Comparison of ENCODE assay signal across 8 cellular contexts in the genomic region with DNA sequence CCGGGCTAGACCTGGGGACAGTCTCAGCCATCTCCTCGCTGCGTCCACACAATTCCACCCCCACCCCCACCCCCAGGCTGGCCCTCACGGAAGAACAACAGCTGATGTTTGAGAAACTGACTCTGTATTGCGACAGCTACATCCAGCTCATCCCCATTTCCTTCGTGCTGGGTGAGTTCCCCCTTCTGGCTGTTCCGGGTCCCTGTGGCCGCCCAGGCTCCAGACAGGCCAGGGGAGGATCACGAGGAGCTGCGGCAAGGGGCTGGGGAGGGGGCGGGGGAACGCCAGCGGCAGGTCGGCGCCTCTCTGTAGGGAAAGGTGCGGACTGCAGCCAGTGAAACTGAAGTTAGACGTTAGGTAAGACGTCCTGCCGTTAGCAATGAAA. TPM values are rescaled to one million over a fixed set of nuclear protein-coding genes. Genes with fewer than 3 reads are reported as not detected.
DNase-seq lines count a peak whose midpoint lies in the region; ATAC-seq and TF ChIP-seq lines count a peak whose summit lies in the region.

No MANE protein-coding gene starts in this region.

- H3K4me1 ChIP-seq in endodermal cell (ENCODE audit: control insufficient read depth, insufficient read depth, low read length) (no peaks in the 10 kb centered on the region), lower lobe of right lung (peaks cover 28% of the 10 kb centered on the region), thoracic aorta (ENCODE audit: control insufficient read depth in 1 of 2, low read depth in 2 of 2) (peaks cover 0 to 18% of the 10 kb centered on the region in 2 donors)

- H3K27me3 Mint-ChIP-seq in CD14-positive monocyte (ENCODE audit: low read depth in 3 of 3) (peaks cover 0 to 3% (median 1%) of the 10 kb centered on the region in 3 donors), endodermal cell (ENCODE audit: insufficient read depth) (peaks cover 30% of the 10 kb centered on the region)

- no peaks in the 10 kb centered on the region for H3K9me3 ChIP-seq in endodermal cell (ENCODE audit: control insufficient read depth, low read length)
- no peaks in the 10 kb centered on the region for H3K9me3 ChIP-seq in lower lobe of right lung
- H3K9me3 ChIP-seq in thoracic aorta: no peaks in the 10 kb centered on the region

- H3K36me3 ChIP-seq in endodermal cell (ENCODE audit: control insufficient read depth, insufficient read depth, low read length): no peaks in the 10 kb centered on the region
- peaks cover 13% of the 10 kb centered on the region for H3K36me3 ChIP-seq in lower lobe of right lung
- H3K36me3 ChIP-seq in thoracic aorta: no peaks in the 10 kb centered on the region

- intact Hi-C loops in CD14-positive monocyte (cut with micrococcal nuclease) (loop anchor here (1.0 to 5.0 kb wide), 2 partner anchors 9 to 148 kb away; no protein-coding TSS in a partner anchor), lower lobe of right lung (cut with DNase I) (no loop called here)

- no peak overlapping the region for H3K9ac ChIP-seq in endodermal cell (ENCODE audit: extremely low read depth, low read length, poor library complexity, severe bottlenecking)

- H3K4me3 Mint-ChIP-seq in CD14-positive monocyte (peak overlapping the region; percentile 82 to 85), endodermal cell (peak overlapping the region; percentile 26)

- H3K27ac ChIP-seq in endodermal cell (ENCODE audit: low read depth, low read length) (no peak overlapping the region), lower lobe of right lung (peak overlapping the region; percentile 90), thoracic aorta (peak overlapping the region; percentile 8 to 15)

- no peak overlapping the region for H3K4me3 ChIP-seq in endodermal cell (ENCODE audit: low read length)
- H3K4me3 ChIP-seq in lower lobe of right lung: peak overlapping the region; percentile 57
- H3K4me3 ChIP-seq in thoracic aorta: peak overlapping the region; percentile 69

- ATAC-seq in lower lobe of right lung (peak; percentile 82 to 90), thoracic aorta (ENCODE audit: insufficient number of reproducible peaks, low FRiP score, low read depth) (no peak), HG03354 (IDR thresholded peaks at IDR 0.05; ENCODE audit: poor library complexity, severe bottlenecking, unreplicated experiment) (no peak)

- peak; percentile 26 for TF ChIP-seq CTCF in CD14-positive monocyte (IDR thresholded peaks at IDR 0.05)
- TF ChIP-seq CTCF in endodermal cell (conservative IDR thresholded peaks at IDR 0.05): peak; percentile 46
- TF ChIP-seq CTCF in lower lobe of right lung (IDR thresholded peaks at IDR 0.05): peak; percentile 23
- no peak for TF ChIP-seq CTCF in thoracic aorta (IDR thresholded peaks at IDR 0.05)

- H3K27me3 ChIP-seq in endodermal cell (ENCODE audit: control insufficient read depth, insufficient read depth, low read length, poor library complexity, severe bottlenecking) (peaks cover 39% of the 10 kb centered on the region), lower lobe of right lung (ENCODE audit: low read depth) (peaks cover 10% of the 10 kb centered on the region), thoracic aorta (replicated peaks; ENCODE audit: insufficient read depth) (no peaks in the 10 kb centered on the region)

- DNase-seq in CD14-positive monocyte (ENCODE audit: low spot score) (peak; percentile 96), NOMO-1 treated with DMSO at 0.1 percent for 48 hours (lab: John Stamatoyannopoulos, UW; ENCODE audit: unreplicated experiment) (peak; percentile 90), endodermal cell (peak; percentile 89), lower lobe of right lung (peak; percentile 81), thoracic aorta (ENCODE audit: low spot score) (no peak), NCI-H2171 (lab: John Stamatoyannopoulos, UW) (no peak), NCI-H510A treated with DMSO at 0.1 percent for 48 hours (lab: John Stamatoyannopoulos, UW) (no peak)

- peaks cover 0 to 3% (median 0%) of the 10 kb centered on the region in 7 donors for H3K9me3 Mint-ChIP-seq in CD14-positive monocyte
- H3K9me3 Mint-ChIP-seq in endodermal cell: no peaks in the 10 kb centered on the region

- peak overlapping the region; percentile 91 to 98 (median 96) for H3K27ac Mint-ChIP-seq in CD14-positive monocyte
- H3K27ac Mint-ChIP-seq in endodermal cell: no peak overlapping the region

- H3K4me1 Mint-ChIP-seq in CD14-positive monocyte: peaks cover 42% of the 10 kb centered on the region
- H3K4me1 Mint-ChIP-seq in endodermal cell: no peaks in the 10 kb centered on the region

- peaks cover 33 to 46% of the 10 kb centered on the region in 2 donors for H3K36me3 Mint-ChIP-seq in CD14-positive monocyte
- H3K36me3 Mint-ChIP-seq in endodermal cell (ENCODE audit: low read depth): no peaks in the 10 kb centered on the region

- 7 to 20% methylated on average over 12 to 19 of the region's 19 CpGs for WGBS in endodermal cell (ENCODE audit: insufficient coverage in 1 of 2, insufficient read length in 1 of 2), 2 experiments

RNA-seq across cellular contexts. Expression of a gene that starts 4.9 kb away (rescaled TPM):
- polyA plus RNA-seq in CD14-positive monocyte: 1 to 10 TPM; 5.9 to 7.4 TPM
- under 1 TPM; 0.26 to 0.40 TPM for total RNA-seq in endodermal cell
- polyA plus RNA-seq in endodermal cell (2013, experiment 1 of 2): 0.82 TPM
- 0.75 TPM for polyA plus RNA-seq in endodermal cell (2013, experiment 2 of 2)
- total RNA-seq in lower lobe of right lung: 14.1 TPM
- 1 to 10 TPM; 4.7 to 8.0 TPM for total RNA-seq in thoracic aorta

RNA-seq across cellular contexts. Expression of a gene that starts 12.4 kb away (rescaled TPM):
- polyA plus RNA-seq in CD14-positive monocyte: over 10,000 TPM in 1 of 2 donors, 1,000 to 10,000 TPM in 1; 8,968 to 11,239 TPM
- total RNA-seq in endodermal cell (1,000 to 10,000 TPM; 2,226 to 2,809 TPM), lower lobe of right lung (4,616 TPM), thoracic aorta (1,000 to 10,000 TPM; 1,820 to 2,025 TPM)
- 2,223 TPM for polyA plus RNA-seq in endodermal cell (2013, experiment 1 of 2)
- polyA plus RNA-seq in endodermal cell (2013, experiment 2 of 2): 2,173 TPM

RNA-seq across cellular contexts. Expression of a gene that starts 37.7 kb away (rescaled TPM):
- not detected for polyA plus RNA-seq in CD14-positive monocyte
- total RNA-seq in endodermal cell: 10 to 100 TPM in 1 of 2 donors, 1 to 10 TPM in 1; 9.7 to 14.9 TPM
- polyA plus RNA-seq in endodermal cell (2013, experiment 1 of 2): 8.2 TPM
- 3.6 TPM for polyA plus RNA-seq in endodermal cell (2013, experiment 2 of 2)
- total RNA-seq in lower lobe of right lung: 11.4 TPM
- total RNA-seq in thoracic aorta: 10 to 100 TPM; 20.8 to 45.4 TPM

Comparison
In these comparisons a context has a peak if more than half of its experiments do, and no peak if none do; other contexts are left out.
1. DNase-seq: peak in CD14-positive monocyte (single experiment), NOMO-1 treated with DMSO at 0.1 percent for 48 hours (single experiment), endodermal cell (single experiment) and lower lobe of right lung (single experiment); none in thoracic aorta (single experiment), NCI-H2171 (single experiment) and NCI-H510A treated with DMSO at 0.1 percent for 48 hours (single experiment).
2. ATAC-seq: peak in lower lobe of right lung (2 of 2); none in thoracic aorta (single experiment) and HG03354 (single experiment).
3. RNA of a gene that starts 4.9 kb away (total RNA-seq): 14.1 TPM in lower lobe of right lung (single experiment) and 4.7 to 8.0 TPM in thoracic aorta; 0.26 to 0.40 TPM in endodermal cell; every median in the first group is over 4 times any median in the second.